8 cellular contexts compared by ENCODE assay signal in genomic region chr6:56890683-56891429, GRCh38.
DNase-seq lines count a peak whose midpoint lies in the region; ATAC-seq and TF ChIP-seq lines count a peak whose summit lies in the region.

No MANE protein-coding gene starts in this region.

- no peaks in the 10 kb centered on the region for H3K36me3 Mint-ChIP-seq in activated CD4-positive, alpha-beta memory T cell treated with anti-CD3 and anti-CD28 coated beads for 36 hours
- H3K36me3 Mint-ChIP-seq in endothelial cell (ENCODE audit: low read depth, unreplicated experiment), result no peaks in the 10 kb centered on the region

- no peak overlapping the region for H3K4me3 Mint-ChIP-seq in activated CD4-positive, alpha-beta memory T cell treated with anti-CD3 and anti-CD28 coated beads for 36 hours
- no peak overlapping the region for H3K4me3 Mint-ChIP-seq in endothelial cell (ENCODE audit: unreplicated experiment)

- no peaks in the 10 kb centered on the region for H3K27me3 Mint-ChIP-seq in activated CD4-positive, alpha-beta memory T cell treated with anti-CD3 and anti-CD28 coated beads for 36 hours
- H3K27me3 Mint-ChIP-seq in endothelial cell (ENCODE audit: unreplicated experiment), result peaks cover 2% of the 10 kb centered on the region

- H3K9me3 Mint-ChIP-seq in activated CD4-positive, alpha-beta memory T cell treated with anti-CD3 and anti-CD28 coated beads for 36 hours, result no peaks in the 10 kb centered on the region
- H3K9me3 Mint-ChIP-seq in endothelial cell (ENCODE audit: unreplicated experiment), result no peaks in the 10 kb centered on the region

- peak; percentile 93 for ATAC-seq in GM21360 (IDR thresholded peaks at IDR 0.05; ENCODE audit: unreplicated experiment)
- peak; percentile 97 for ATAC-seq in HG03469 (IDR thresholded peaks at IDR 0.05; ENCODE audit: unreplicated experiment)

- POLR2A ChIA-PET in GM10248 (lab: Yijun Ruan, JAX), result interaction anchor here (0.6 kb wide), 1 partner anchor 21 kb away, joined by 4 read pairs; no protein-coding TSS in a partner anchor
- POLR2A ChIA-PET in activated CD4-positive, alpha-beta memory T cell treated with anti-CD3 and anti-CD28 coated beads for 36 hours (lab: Charles Lee), result interaction anchor here (0.6 kb wide), 1 partner anchor 294 kb away, joined by 3 read pairs; no protein-coding TSS in a partner anchor

- H3K4me1 Mint-ChIP-seq in activated CD4-positive, alpha-beta memory T cell treated with anti-CD3 and anti-CD28 coated beads for 36 hours (ENCODE audit: low read depth), result peaks cover 25% of the 10 kb centered on the region
- H3K4me1 Mint-ChIP-seq in endothelial cell (ENCODE audit: unreplicated experiment), result peaks cover 26% of the 10 kb centered on the region

- H3K27ac Mint-ChIP-seq in activated CD4-positive, alpha-beta memory T cell treated with anti-CD3 and anti-CD28 coated beads for 36 hours, result peak overlapping the region; percentile 48
- no peak overlapping the region for H3K27ac Mint-ChIP-seq in endothelial cell (ENCODE audit: unreplicated experiment)

- DNase-seq in GM10248 (ENCODE audit: extremely low spot score) (peak; percentile 76), midbrain (lab: John Stamatoyannopoulos, UW) (peak; percentile 5), NCI-H1436 (lab: John Stamatoyannopoulos, UW) (no peak), DMS153 treated with DMSO at 0.1 percent for 48 hours (lab: John Stamatoyannopoulos, UW; ENCODE audit: unreplicated experiment) (no peak), endothelial cell (ENCODE audit: low spot score) (no peak)
- DNase-seq in activated CD4-positive, alpha-beta memory T cell treated with anti-CD3 and anti-CD28 coated beads for 36 hours, result peak; percentile 27

- CTCF ChIA-PET in GM10248 (lab: Yijun Ruan, JAX), result interaction anchor here (0.8 to 3.5 kb wide), 12 partner anchors 9 to 426 kb away, joined by 3 to 91 read pairs (median 3); partner anchors contain the start of gene PRIM2
- CTCF ChIA-PET in activated CD4-positive, alpha-beta memory T cell treated with anti-CD3 and anti-CD28 coated beads for 36 hours (lab: Charles Lee), result interaction anchor here (0.6 to 3.5 kb wide), 5 partner anchors 12 to 426 kb away, joined by 3 to 54 read pairs (median 6); partner anchors contain the start of gene PRIM2

- TF ChIP-seq CTCF in GM10248 (IDR thresholded peaks at IDR 0.05; ENCODE audit: control extremely low read depth, extremely low read depth, low read depth, missing control alignments) (no peak), endothelial cell (IDR thresholded peaks at IDR 0.05; ENCODE audit: unreplicated experiment) (no peak)

- intact Hi-C loops in activated CD4-positive, alpha-beta memory T cell treated with anti-CD3 and anti-CD28 coated beads for 36 hours (cut with micrococcal nuclease), result no loop called here

Comparison
In these comparisons a context has a peak if more than half of its experiments do, and no peak if none do; other contexts are left out.
1. DNase-seq: peak in GM10248 (single experiment), activated CD4-positive, alpha-beta memory T cell treated with anti-CD3 and anti-CD28 coated beads for 36 hours (single experiment) and midbrain (single experiment); none in NCI-H1436 (single experiment), DMS153 treated with DMSO at 0.1 percent for 48 hours (single experiment) and endothelial cell (single experiment).